1 cellular context compared by ENCODE assay signal in the genomic region with DNA sequence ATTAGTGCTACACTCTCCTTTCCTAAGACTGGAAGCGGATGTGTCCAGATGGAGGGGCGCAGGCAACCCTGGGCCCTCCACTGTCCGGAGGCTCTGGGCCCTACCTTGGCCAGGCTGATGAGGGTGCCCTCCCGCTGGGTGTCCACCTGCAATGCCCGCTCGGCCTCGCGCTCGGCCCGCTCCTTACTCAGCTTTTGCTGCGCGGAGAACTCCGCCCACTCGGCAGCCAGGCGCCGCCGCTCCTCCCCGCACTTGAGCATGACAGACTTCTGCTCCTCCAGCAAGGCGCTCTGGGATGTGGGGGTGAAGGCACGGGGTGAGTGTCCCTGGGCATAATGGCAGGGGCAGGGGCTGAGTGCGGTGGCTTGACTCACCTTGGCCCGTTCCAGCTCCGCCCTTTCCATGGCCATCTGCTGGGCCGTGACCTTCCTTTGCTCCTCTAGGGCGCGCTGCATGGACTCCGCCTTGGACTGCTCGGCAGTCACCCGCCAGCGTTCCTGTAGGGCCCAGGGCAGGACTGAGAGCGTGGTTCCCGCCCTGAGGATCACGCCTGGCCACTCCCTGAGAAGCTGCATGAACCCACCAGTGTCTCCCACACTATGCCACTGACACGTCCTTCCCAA.
TF ChIP-seq lines count a peak whose summit lies in the region.

No MANE protein-coding gene starts in this region.

TF ChIP-seq in HepG2, 621 proteins besides CTCF, POLR2A, EP300 and RAD21 (continued from another document and continues in another):
- TF ChIP-seq, protein P1, sequence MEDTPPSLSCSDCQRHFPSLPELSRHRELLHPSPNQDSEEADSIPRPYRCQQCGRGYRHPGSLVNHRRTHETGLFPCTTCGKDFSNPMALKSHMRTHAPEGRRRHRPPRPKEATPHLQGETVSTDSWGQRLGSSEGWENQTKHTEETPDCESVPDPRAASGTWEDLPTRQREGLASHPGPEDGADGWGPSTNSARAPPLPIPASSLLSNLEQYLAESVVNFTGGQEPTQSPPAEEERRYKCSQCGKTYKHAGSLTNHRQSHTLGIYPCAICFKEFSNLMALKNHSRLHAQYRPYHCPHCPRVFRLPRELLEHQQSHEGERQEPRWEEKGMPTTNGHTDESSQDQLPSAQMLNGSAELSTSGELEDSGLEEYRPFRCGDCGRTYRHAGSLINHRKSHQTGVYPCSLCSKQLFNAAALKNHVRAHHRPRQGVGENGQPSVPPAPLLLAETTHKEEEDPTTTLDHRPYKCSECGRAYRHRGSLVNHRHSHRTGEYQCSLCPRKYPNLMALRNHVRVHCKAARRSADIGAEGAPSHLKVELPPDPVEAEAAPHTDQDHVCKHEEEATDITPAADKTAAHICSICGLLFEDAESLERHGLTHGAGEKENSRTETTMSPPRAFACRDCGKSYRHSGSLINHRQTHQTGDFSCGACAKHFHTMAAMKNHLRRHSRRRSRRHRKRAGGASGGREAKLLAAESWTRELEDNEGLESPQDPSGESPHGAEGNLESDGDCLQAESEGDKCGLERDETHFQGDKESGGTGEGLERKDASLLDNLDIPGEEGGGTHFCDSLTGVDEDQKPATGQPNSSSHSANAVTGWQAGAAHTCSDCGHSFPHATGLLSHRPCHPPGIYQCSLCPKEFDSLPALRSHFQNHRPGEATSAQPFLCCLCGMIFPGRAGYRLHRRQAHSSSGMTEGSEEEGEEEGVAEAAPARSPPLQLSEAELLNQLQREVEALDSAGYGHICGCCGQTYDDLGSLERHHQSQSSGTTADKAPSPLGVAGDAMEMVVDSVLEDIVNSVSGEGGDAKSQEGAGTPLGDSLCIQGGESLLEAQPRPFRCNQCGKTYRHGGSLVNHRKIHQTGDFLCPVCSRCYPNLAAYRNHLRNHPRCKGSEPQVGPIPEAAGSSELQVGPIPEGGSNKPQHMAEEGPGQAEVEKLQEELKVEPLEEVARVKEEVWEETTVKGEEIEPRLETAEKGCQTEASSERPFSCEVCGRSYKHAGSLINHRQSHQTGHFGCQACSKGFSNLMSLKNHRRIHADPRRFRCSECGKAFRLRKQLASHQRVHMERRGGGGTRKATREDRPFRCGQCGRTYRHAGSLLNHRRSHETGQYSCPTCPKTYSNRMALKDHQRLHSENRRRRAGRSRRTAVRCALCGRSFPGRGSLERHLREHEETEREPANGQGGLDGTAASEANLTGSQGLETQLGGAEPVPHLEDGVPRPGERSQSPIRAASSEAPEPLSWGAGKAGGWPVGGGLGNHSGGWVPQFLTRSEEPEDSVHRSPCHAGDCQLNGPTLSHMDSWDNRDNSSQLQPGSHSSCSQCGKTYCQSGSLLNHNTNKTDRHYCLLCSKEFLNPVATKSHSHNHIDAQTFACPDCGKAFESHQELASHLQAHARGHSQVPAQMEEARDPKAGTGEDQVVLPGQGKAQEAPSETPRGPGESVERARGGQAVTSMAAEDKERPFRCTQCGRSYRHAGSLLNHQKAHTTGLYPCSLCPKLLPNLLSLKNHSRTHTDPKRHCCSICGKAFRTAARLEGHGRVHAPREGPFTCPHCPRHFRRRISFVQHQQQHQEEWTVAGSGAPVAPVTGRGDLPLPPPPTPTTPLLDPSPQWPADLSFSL (CRISPR knock-in tag; IDR thresholded peaks at IDR 0.05): no peak
- TF ChIP-seq ZNF333 (CRISPR knock-in tag; IDR thresholded peaks at IDR 0.05; ENCODE audit: borderline replicate concordance) (no peak; the same call in 1 of the 2 replicates), RXRA (CRISPR knock-in tag; IDR thresholded peaks at IDR 0.05) (no peak), ZNF75D (CRISPR knock-in tag; IDR thresholded peaks at IDR 0.05; ENCODE audit: borderline replicate concordance) (no peak), GATAD2A (CRISPR knock-in tag; IDR thresholded peaks at IDR 0.05) (0 out of 2 replicates have a peak, but pooled peaks have one; percentile 11), PAWR (CRISPR knock-in tag; IDR thresholded peaks at IDR 0.05; ENCODE audit: borderline replicate concordance) (no peak), HCFC1 (IDR thresholded peaks at IDR 0.05; ENCODE audit: low read depth, low read length) (no peak), ZNF570 (CRISPR knock-in tag; IDR thresholded peaks at IDR 0.05; ENCODE audit: borderline replicate concordance) (no peak), ZNF432 (CRISPR knock-in tag; IDR thresholded peaks at IDR 0.05; ENCODE audit: borderline replicate concordance) (no peak), ZNF558 (CRISPR knock-in tag; IDR thresholded peaks at IDR 0.05; ENCODE audit: borderline replicate concordance) (no peak), NONO (IDR thresholded peaks at IDR 0.05) (no peak), NONO (CRISPR knock-in tag; conservative IDR thresholded peaks at IDR 0.05) (no peak), ZNF225 (CRISPR knock-in tag; IDR thresholded peaks at IDR 0.05) (no peak), ISX (CRISPR knock-in tag; conservative IDR thresholded peaks at IDR 0.05) (no peak), DNMT3B (CRISPR knock-in tag; conservative IDR thresholded peaks at IDR 0.05) (no peak), ZBTB38 (CRISPR knock-in tag; IDR thresholded peaks at IDR 0.05) (peak; percentile 96), ZNF501 (CRISPR knock-in tag; IDR thresholded peaks at IDR 0.05) (no peak), ZNF891 (CRISPR knock-in tag; IDR thresholded peaks at IDR 0.05) (0 out of 2 replicates have a peak, but pooled peaks have one; percentile 55), NFRKB (IDR thresholded peaks at IDR 0.05) (no peak), ZNF607 (CRISPR knock-in tag; IDR thresholded peaks at IDR 0.05; ENCODE audit: borderline replicate concordance) (no peak), CREM (IDR thresholded peaks at IDR 0.05) (no peak), CREM (CRISPR knock-in tag; IDR thresholded peaks at IDR 0.05) (no peak), SNAPC2 (CRISPR knock-in tag; IDR thresholded peaks at IDR 0.05) (no peak), ARHGAP35 (CRISPR knock-in tag; IDR thresholded peaks at IDR 0.05; ENCODE audit: borderline replicate concordance) (no peak), THAP11 (CRISPR knock-in tag; IDR thresholded peaks at IDR 0.05) (no peak), HMGA1 (CRISPR knock-in tag; conservative IDR thresholded peaks at IDR 0.05) (no peak), ZNF883 (CRISPR knock-in tag; IDR thresholded peaks at IDR 0.05; ENCODE audit: not compliant biosample characterization) (no peak), FOXP1 (IDR thresholded peaks at IDR 0.05) (no peak), FOXP1 (CRISPR knock-in tag; IDR thresholded peaks at IDR 0.05) (no peak), ZSCAN25 (CRISPR knock-in tag; IDR thresholded peaks at IDR 0.05) (no peak), DPF2 (CRISPR knock-in tag; IDR thresholded peaks at IDR 0.05; ENCODE audit: borderline replicate concordance, low read depth) (no peak), SP5 (CRISPR knock-in tag; IDR thresholded peaks at IDR 0.05; ENCODE audit: borderline replicate concordance, low read depth) (peak; percentile 43; the same call in 1 of the 2 replicates), ZNF552 (CRISPR knock-in tag; IDR thresholded peaks at IDR 0.05; ENCODE audit: borderline replicate concordance) (no peak)
- TF ChIP-seq, protein P2, sequence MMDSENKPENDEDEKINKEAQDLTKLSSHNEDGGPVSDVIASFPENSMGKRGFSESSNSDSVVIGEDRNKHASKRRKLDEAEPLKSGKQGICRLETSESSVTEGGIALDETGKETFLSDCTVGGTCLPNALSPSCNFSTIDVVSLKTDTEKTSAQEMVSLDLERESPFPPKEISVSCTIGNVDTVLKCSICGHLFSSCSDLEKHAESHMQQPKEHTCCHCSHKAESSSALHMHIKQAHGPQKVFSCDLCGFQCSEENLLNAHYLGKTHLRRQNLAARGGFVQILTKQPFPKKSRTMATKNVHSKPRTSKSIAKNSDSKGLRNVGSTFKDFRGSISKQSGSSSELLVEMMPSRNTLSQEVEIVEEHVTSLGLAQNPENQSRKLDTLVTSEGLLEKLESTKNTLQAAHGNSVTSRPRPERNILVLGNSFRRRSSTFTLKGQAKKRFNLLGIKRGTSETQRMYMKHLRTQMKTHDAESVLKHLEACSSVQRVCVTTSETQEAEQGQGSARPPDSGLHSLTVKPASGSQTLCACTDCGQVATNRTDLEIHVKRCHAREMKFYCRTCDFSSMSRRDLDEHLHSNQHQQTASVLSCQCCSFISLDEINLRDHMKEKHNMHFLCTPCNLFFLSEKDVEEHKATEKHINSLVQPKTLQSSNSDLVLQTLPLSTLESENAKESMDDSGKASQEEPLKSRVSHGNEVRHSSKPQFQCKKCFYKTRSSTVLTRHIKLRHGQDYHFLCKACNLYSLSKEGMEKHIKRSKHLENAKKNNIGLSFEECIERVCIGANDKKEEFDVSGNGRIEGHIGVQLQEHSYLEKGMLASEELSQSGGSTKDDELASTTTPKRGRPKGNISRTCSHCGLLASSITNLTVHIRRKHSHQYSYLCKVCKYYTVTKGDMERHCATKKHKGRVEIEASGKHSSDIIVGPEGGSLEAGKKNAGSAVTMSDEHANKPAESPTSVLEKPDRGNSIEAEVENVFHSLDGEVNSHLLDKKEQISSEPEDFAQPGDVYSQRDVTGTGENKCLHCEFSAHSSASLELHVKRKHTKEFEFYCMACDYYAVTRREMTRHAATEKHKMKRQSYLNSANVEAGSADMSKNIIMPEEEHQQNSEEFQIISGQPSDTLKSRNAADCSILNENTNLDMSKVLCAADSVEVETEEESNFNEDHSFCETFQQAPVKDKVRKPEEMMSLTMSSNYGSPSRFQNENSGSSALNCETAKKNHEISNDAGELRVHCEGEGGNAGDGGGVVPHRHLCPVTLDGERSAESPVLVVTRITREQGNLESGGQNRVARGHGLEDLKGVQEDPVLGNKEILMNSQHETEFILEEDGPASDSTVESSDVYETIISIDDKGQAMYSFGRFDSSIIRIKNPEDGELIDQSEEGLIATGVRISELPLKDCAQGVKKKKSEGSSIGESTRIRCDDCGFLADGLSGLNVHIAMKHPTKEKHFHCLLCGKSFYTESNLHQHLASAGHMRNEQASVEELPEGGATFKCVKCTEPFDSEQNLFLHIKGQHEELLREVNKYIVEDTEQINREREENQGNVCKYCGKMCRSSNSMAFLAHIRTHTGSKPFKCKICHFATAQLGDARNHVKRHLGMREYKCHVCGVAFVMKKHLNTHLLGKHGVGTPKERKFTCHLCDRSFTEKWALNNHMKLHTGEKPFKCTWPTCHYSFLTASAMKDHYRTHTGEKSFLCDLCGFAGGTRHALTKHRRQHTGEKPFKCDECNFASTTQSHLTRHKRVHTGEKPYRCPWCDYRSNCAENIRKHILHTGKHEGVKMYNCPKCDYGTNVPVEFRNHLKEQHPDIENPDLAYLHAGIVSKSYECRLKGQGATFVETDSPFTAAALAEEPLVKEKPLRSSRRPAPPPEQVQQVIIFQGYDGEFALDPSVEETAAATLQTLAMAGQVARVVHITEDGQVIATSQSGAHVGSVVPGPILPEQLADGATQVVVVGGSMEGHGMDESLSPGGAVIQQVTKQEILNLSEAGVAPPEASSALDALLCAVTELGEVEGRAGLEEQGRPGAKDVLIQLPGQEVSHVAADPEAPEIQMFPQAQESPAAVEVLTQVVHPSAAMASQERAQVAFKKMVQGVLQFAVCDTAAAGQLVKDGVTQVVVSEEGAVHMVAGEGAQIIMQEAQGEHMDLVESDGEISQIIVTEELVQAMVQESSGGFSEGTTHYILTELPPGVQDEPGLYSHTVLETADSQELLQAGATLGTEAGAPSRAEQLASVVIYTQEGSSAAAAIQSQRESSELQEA (CRISPR knock-in tag; IDR thresholded peaks at IDR 0.05; ENCODE audit: not compliant biosample characterization): no peak
- TF ChIP-seq, protein P3, sequence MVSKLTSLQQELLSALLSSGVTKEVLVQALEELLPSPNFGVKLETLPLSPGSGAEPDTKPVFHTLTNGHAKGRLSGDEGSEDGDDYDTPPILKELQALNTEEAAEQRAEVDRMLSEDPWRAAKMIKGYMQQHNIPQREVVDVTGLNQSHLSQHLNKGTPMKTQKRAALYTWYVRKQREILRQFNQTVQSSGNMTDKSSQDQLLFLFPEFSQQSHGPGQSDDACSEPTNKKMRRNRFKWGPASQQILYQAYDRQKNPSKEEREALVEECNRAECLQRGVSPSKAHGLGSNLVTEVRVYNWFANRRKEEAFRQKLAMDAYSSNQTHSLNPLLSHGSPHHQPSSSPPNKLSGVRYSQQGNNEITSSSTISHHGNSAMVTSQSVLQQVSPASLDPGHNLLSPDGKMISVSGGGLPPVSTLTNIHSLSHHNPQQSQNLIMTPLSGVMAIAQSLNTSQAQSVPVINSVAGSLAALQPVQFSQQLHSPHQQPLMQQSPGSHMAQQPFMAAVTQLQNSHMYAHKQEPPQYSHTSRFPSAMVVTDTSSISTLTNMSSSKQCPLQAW (CRISPR knock-in tag; IDR thresholded peaks at IDR 0.05): no peak
- TF ChIP-seq, protein P4, sequence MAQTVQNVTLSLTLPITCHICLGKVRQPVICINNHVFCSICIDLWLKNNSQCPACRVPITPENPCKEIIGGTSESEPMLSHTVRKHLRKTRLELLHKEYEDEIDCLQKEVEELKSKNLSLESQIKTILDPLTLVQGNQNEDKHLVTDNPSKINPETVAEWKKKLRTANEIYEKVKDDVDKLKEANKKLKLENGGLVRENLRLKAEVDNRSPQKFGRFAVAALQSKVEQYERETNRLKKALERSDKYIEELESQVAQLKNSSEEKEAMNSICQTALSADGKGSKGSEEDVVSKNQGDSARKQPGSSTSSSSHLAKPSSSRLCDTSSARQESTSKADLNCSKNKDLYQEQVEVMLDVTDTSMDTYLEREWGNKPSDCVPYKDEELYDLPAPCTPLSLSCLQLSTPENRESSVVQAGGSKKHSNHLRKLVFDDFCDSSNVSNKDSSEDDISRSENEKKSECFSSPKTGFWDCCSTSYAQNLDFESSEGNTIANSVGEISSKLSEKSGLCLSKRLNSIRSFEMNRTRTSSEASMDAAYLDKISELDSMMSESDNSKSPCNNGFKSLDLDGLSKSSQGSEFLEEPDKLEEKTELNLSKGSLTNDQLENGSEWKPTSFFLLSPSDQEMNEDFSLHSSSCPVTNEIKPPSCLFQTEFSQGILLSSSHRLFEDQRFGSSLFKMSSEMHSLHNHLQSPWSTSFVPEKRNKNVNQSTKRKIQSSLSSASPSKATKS (CRISPR knock-in tag; IDR thresholded peaks at IDR 0.05): no peak
- TF ChIP-seq, protein P5, sequence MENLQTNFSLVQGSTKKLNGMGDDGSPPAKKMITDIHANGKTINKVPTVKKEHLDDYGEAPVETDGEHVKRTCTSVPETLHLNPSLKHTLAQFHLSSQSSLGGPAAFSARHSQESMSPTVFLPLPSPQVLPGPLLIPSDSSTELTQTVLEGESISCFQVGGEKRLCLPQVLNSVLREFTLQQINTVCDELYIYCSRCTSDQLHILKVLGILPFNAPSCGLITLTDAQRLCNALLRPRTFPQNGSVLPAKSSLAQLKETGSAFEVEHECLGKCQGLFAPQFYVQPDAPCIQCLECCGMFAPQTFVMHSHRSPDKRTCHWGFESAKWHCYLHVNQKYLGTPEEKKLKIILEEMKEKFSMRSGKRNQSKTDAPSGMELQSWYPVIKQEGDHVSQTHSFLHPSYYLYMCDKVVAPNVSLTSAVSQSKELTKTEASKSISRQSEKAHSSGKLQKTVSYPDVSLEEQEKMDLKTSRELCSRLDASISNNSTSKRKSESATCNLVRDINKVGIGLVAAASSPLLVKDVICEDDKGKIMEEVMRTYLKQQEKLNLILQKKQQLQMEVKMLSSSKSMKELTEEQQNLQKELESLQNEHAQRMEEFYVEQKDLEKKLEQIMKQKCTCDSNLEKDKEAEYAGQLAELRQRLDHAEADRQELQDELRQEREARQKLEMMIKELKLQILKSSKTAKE (CRISPR knock-in tag; IDR thresholded peaks at IDR 0.05; ENCODE audit: borderline replicate concordance): no peak
